ENCODE assay signal across 17 cellular contexts in the genomic region with DNA sequence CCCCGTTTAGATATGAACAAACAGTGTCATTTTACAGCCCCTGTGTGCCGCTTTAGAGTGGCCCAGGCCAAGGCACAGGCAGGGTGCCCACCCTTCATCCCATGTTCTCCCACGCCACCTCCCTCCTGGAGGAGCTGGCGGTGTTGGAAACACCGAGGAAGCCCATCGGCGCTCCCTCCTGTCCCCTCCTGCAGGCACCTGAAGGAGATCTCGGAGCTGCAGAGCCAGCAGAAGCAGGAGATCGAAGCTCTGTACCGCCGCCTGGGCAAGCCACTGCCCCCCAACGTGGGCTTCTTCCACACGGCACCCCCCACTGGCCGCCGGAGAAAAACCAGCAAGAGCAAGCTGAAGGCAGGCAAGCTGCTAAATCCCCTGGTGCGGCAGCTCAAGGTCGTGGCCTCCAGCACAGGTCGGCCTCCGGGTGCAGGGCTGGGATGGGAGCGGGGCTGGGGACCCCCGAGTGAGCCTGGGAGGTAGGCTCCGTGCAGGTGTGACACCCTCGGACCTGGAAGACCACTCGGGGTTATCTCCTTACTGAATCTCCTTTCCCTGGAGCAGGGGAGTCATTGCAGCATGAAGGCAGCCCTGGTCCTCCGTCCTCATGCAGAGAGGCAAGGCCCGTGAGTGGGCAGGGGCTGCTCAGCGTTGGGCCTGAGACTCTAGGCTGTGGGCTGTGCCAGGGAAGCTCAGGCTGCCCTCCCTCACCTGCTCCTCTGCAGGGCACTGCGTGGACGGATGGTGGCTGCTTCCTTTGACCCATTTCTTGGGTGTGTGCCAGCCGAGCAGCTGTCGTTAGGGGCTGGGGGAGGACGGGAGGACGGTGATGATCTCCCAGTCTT.
A peak's percentile ranks its signal among the peaks of the same experiment; 100 is the strongest.
DNase-seq lines count a peak whose midpoint lies in the region; ATAC-seq, FAIRE-seq and TF ChIP-seq lines count a peak whose summit lies in the region.
"Had no signal": no experiment of that assay in that cellular context is flagged by ENCODE, and none has a peak within 500 bp of the region (broad histone marks: within the 10 kb centered on the region; RNA-seq: fewer than 3 reads in every experiment).

No MANE protein-coding gene starts in this region.

- no peaks in the 10 kb centered on the region for H3K9me3 ChIP-seq in kidney (ENCODE audit: control insufficient read depth in 1 of 2, low read length in 2 of 2)
- no peaks in the 10 kb centered on the region for H3K9me3 ChIP-seq in BE2C
- H3K9me3 ChIP-seq: body of pancreas, prostate gland had no signal

- H3K27ac ChIP-seq in kidney (ENCODE audit: low read depth in 2 of 2, low read length in 2 of 2), result no peak overlapping the region
- H3K27ac ChIP-seq: body of pancreas, VCaP had no signal

- no peaks in the 10 kb centered on the region for H3K4me1 ChIP-seq in kidney (ENCODE audit: control insufficient read depth in 1 of 2, insufficient read depth in 1 of 2, low read depth in 1 of 2, low read length in 2 of 2)
- H3K4me1 ChIP-seq in BE2C, result no peaks in the 10 kb centered on the region
- H3K4me1 ChIP-seq: prostate gland had no signal

- no peak overlapping the region for H3K4me3 Mint-ChIP-seq in natural killer cell treated with Interleukin-12 subunit alpha and Interleukin-12 subunit beta and Interleukin-15 and Interleukin-18, amount 100 ng/mL, for 72 hours
- no peak overlapping the region for H3K4me3 Mint-ChIP-seq in natural killer cell

- H3K4me1 Mint-ChIP-seq in natural killer cell treated with Interleukin-12 subunit alpha and Interleukin-12 subunit beta and Interleukin-15 and Interleukin-18, amount 100 ng/mL, for 72 hours (ENCODE audit: low read depth in 2 of 2), result peaks cover 0 to 9% of the 10 kb centered on the region in 2 donors
- H3K4me1 Mint-ChIP-seq in natural killer cell, result peaks cover 0 to 9% of the 10 kb centered on the region in 2 donors

- no peaks in the 10 kb centered on the region for H3K36me3 Mint-ChIP-seq in natural killer cell treated with Interleukin-12 subunit alpha and Interleukin-12 subunit beta and Interleukin-15 and Interleukin-18, amount 100 ng/mL, for 72 hours
- no peaks in the 10 kb centered on the region for H3K36me3 Mint-ChIP-seq in natural killer cell

- no peak overlapping the region for H3K9ac ChIP-seq in kidney (ENCODE audit: low read length in 2 of 2)

- no peaks in the 10 kb centered on the region for H3K9me3 Mint-ChIP-seq in natural killer cell treated with Interleukin-12 subunit alpha and Interleukin-12 subunit beta and Interleukin-15 and Interleukin-18, amount 100 ng/mL, for 72 hours
- no peaks in the 10 kb centered on the region for H3K9me3 Mint-ChIP-seq in natural killer cell
- H3K9me3 Mint-ChIP-seq: memory B cell had no signal

- H3K27me3 Mint-ChIP-seq in natural killer cell treated with Interleukin-12 subunit alpha and Interleukin-12 subunit beta and Interleukin-15 and Interleukin-18, amount 100 ng/mL, for 72 hours, result peaks cover 40 to 50% of the 10 kb centered on the region in 2 donors
- peaks cover 39 to 54% of the 10 kb centered on the region in 2 donors for H3K27me3 Mint-ChIP-seq in natural killer cell (ENCODE audit: low read depth in 2 of 2)

- DNase-seq in natural killer cell treated with Interleukin-12 subunit alpha and Interleukin-12 subunit beta and Interleukin-15 and Interleukin-18, amount 100 ng/mL, for 72 hours (ENCODE audit: low spot score), result peak; percentile 54
- DNase-seq in natural killer cell (no peak), NCI-H524 treated with DMSO at 0.1 percent for 48 hours (lab: John Stamatoyannopoulos, UW) (peak; percentile 40), kidney (peak; percentile 65), left lobe of liver (ENCODE audit: low spot score) (no peak), BE2C (no peak)
- no peak for DNase-seq in activated effector memory CD4-positive, alpha-beta T cell treated with anti-CD3 and anti-CD28 coated beads, Interleukin-2, amount 50 U/mL, for 16 hours
- DNase-seq: activated T-cell treated with anti-CD3 and anti-CD28 coated beads for 4 hours, NCI-H2171, SIG-M5 had no signal

- no peaks in the 10 kb centered on the region for H3K27me3 ChIP-seq in BE2C
- H3K27me3 ChIP-seq: body of pancreas had no signal

- intact Hi-C loops in natural killer cell (cut with micrococcal nuclease), result no loop called here
- intact Hi-C loops in kidney (cut with DNase I), result no loop called here

- no peak overlapping the region for H3K4me3 ChIP-seq in kidney (ENCODE audit: low read length in 2 of 2)
- H3K4me3 ChIP-seq in BE2C (ENCODE audit: low read depth, low read length), result no peak overlapping the region
- H3K4me3 ChIP-seq: body of pancreas, GM12878, prostate gland had no signal

- FAIRE-seq in kidney (lab: Jason Lieb, UNC), result no peak
- FAIRE-seq: endothelial cell of umbilical vein, GM12878 had no signal

- H3K27ac Mint-ChIP-seq in natural killer cell treated with Interleukin-12 subunit alpha and Interleukin-12 subunit beta and Interleukin-15 and Interleukin-18, amount 100 ng/mL, for 72 hours, result no peak overlapping the region
- H3K27ac Mint-ChIP-seq in natural killer cell, result no peak overlapping the region

- TF ChIP-seq CTCF in natural killer cell (IDR thresholded peaks at IDR 0.05) (no peak), kidney (IDR thresholded peaks at IDR 0.05; ENCODE audit: borderline replicate concordance, extremely low read depth, insufficient read depth) (no peak), BE2C (IDR thresholded peaks at IDR 0.05; ENCODE audit: low read depth, low read length) (no peak)

- ATAC-seq in natural killer cell treated with Interleukin-12 subunit alpha and Interleukin-12 subunit beta and Interleukin-15 and Interleukin-18, amount 100 ng/mL, for 72 hours, result peak in 1 of 2 donors; percentile 21
- ATAC-seq in natural killer cell (no peak), GM18873 (IDR thresholded peaks at IDR 0.05; ENCODE audit: low FRiP score, unreplicated experiment) (no peak), left lobe of liver (no peak)
- ATAC-seq: body of pancreas, GM12878 had no signal

- H3K36me3 ChIP-seq in kidney (ENCODE audit: control insufficient read depth in 1 of 2, insufficient read depth in 2 of 2, low read length in 2 of 2) (no peaks in the 10 kb centered on the region), BE2C (no peaks in the 10 kb centered on the region)
- H3K36me3 ChIP-seq: prostate gland had no signal

Comparison
In these comparisons a context has a peak if more than half of its experiments do, and no peak if none do; other contexts are left out.
1. DNase-seq: peak in natural killer cell treated with Interleukin-12 subunit alpha and Interleukin-12 subunit beta and Interleukin-15 and Interleukin-18, amount 100 ng/mL, for 72 hours (single experiment), NCI-H524 treated with DMSO at 0.1 percent for 48 hours (single experiment) and kidney (single experiment); none in natural killer cell (single experiment), activated effector memory CD4-positive, alpha-beta T cell treated with anti-CD3 and anti-CD28 coated beads, Interleukin-2, amount 50 U/mL, for 16 hours (single experiment), left lobe of liver (single experiment) and BE2C (single experiment).